1 cellular context compared by ENCODE assay signal in the genomic region with DNA sequence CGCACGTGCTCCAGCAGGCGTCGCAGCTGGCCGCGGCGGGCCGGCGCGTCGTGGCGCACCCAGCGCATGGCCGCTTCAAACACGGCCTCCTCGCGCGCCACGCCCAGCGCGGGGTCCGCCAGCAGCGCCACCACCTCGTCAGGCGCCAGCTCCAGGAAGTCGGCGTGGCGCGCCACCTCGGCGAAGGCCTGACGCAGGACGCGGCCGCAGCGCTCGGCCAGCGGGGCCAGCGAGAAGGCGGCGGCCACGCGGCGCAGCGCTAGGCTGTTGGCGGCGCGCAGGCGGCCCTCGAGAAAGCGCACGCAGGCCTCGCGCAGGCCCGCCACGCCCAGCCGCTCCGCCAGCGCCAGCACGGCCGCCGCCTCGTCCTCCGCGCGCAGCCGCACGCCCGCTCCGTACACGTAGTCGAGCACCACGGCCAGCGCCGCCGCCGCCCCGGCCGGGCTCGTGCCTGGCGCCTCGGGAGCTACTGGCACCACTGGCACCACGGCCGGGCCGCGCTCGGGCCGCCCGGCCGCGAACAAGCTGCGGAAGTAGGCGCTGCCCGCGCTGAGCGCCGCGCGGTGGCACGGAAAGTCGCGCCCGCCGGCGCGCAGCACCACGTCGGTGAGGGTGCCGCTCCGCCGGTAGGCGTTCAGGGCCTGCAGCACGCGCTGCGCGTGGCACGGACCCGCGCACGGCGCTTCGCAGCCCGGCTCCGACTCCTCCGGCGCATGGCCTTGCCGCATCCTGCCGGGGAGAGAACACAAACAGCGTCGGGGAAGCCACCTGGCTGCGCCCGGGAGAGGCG.
TF ChIP-seq lines count a peak whose summit lies in the region.

No MANE protein-coding gene starts in this region.

TF ChIP-seq in GM12878, 131 proteins besides CTCF, POLR2A, EP300 and RAD21 (continued from another document):
- TF ChIP-seq, protein P1, sequence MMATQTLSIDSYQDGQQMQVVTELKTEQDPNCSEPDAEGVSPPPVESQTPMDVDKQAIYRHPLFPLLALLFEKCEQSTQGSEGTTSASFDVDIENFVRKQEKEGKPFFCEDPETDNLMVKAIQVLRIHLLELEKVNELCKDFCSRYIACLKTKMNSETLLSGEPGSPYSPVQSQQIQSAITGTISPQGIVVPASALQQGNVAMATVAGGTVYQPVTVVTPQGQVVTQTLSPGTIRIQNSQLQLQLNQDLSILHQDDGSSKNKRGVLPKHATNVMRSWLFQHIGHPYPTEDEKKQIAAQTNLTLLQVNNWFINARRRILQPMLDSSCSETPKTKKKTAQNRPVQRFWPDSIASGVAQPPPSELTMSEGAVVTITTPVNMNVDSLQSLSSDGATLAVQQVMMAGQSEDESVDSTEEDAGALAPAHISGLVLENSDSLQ (IDR thresholded peaks at IDR 0.05) = no peak
- TF ChIP-seq NFYA (IDR thresholded peaks at IDR 0.05; ENCODE audit: borderline replicate concordance, low read depth, low read length) (no peak), ZZZ3 (IDR thresholded peaks at IDR 0.05; ENCODE audit: control insufficient read depth, insufficient read length, low read depth) (no peak), IKZF1 (conservative IDR thresholded peaks at IDR 0.05) (0 out of 2 replicates have a peak, but pooled peaks have one; percentile 22), MEF2A (IDR thresholded peaks at IDR 0.05; ENCODE audit: insufficient read depth, low read depth, low read length) (no peak), EZH2 (IDR thresholded peaks at IDR 0.05; ENCODE audit: borderline replicate concordance, control insufficient read depth, low read depth, low read length) (no peak), BHLHE40 (IDR thresholded peaks at IDR 0.05; ENCODE audit: borderline replicate concordance in 1 of 2, low read depth in 2 of 2, low read length in 1 of 2) (peak in 1 of 2 experiments; percentile 43; a peak in 2 of 4 replicates), NRF1 (conservative IDR thresholded peaks at IDR 0.05; ENCODE audit: low read depth, low read length) (no peak), NR2F1 (conservative IDR thresholded peaks at IDR 0.05) (no peak)
- TF ChIP-seq, protein P2, sequence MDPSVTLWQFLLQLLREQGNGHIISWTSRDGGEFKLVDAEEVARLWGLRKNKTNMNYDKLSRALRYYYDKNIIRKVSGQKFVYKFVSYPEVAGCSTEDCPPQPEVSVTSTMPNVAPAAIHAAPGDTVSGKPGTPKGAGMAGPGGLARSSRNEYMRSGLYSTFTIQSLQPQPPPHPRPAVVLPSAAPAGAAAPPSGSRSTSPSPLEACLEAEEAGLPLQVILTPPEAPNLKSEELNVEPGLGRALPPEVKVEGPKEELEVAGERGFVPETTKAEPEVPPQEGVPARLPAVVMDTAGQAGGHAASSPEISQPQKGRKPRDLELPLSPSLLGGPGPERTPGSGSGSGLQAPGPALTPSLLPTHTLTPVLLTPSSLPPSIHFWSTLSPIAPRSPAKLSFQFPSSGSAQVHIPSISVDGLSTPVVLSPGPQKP (IDR thresholded peaks at IDR 0.05; ENCODE audit: low read depth, low read length) = no peak
- TF ChIP-seq, protein P3, sequence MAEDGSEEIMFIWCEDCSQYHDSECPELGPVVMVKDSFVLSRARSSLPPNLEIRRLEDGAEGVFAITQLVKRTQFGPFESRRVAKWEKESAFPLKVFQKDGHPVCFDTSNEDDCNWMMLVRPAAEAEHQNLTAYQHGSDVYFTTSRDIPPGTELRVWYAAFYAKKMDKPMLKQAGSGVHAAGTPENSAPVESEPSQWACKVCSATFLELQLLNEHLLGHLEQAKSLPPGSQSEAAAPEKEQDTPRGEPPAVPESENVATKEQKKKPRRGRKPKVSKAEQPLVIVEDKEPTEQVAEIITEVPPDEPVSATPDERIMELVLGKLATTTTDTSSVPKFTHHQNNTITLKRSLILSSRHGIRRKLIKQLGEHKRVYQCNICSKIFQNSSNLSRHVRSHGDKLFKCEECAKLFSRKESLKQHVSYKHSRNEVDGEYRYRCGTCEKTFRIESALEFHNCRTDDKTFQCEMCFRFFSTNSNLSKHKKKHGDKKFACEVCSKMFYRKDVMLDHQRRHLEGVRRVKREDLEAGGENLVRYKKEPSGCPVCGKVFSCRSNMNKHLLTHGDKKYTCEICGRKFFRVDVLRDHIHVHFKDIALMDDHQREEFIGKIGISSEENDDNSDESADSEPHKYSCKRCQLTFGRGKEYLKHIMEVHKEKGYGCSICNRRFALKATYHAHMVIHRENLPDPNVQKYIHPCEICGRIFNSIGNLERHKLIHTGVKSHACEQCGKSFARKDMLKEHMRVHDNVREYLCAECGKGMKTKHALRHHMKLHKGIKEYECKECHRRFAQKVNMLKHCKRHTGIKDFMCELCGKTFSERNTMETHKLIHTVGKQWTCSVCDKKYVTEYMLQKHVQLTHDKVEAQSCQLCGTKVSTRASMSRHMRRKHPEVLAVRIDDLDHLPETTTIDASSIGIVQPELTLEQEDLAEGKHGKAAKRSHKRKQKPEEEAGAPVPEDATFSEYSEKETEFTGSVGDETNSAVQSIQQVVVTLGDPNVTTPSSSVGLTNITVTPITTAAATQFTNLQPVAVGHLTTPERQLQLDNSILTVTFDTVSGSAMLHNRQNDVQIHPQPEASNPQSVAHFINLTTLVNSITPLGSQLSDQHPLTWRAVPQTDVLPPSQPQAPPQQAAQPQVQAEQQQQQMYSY (CRISPR knock-in tag; IDR thresholded peaks at IDR 0.05) = no peak
